ENCODE assay signal across 1 cellular context in the genomic region with DNA sequence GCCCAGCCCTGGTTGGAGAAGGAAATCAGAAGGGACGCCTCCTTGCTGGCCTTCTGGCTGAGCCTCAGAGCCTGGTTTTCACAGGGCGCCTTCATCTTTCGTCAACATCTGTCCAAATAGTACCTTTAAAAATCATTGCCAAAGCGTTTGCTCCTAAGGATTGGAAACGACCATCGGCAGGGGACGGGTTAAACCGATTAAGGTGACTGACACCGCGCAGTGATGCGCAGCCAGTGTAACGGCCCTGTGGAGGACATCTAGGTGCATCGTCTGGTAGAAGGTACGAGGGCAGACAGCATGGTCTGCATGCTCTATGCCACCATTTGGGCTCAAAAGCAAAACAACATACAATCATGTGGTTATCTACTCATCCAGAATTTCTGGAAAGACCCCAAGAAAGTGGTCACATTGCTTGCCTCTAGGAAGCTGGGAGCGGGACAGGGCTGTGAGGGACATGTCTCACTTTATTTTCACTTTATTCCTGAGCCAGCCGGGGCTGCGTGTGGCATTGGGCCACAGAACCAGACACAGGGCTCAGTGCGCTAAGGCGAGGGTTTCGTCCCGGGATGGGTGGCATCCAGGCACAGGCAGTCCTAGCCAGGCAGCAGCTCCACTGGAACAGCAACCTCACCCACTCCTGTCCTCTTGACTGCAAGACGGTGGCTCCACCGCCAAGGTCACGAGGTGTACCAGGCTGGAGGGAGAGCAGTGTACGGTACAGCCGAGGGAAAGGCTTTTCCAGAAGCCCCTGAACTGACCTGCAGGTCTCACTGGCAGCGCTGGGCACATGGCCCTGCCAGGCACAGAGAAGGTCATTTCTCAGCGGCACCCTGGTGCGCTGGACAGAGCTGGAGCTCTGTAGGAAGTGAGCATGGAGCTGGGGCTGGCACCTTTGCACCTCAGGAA.
TF ChIP-seq lines count a peak whose summit lies in the region.

No MANE protein-coding gene starts in this region.

TF ChIP-seq in K562, 482 proteins besides CTCF, POLR2A, EP300 and RAD21 (continued from another document):
- TF ChIP-seq, protein P1, sequence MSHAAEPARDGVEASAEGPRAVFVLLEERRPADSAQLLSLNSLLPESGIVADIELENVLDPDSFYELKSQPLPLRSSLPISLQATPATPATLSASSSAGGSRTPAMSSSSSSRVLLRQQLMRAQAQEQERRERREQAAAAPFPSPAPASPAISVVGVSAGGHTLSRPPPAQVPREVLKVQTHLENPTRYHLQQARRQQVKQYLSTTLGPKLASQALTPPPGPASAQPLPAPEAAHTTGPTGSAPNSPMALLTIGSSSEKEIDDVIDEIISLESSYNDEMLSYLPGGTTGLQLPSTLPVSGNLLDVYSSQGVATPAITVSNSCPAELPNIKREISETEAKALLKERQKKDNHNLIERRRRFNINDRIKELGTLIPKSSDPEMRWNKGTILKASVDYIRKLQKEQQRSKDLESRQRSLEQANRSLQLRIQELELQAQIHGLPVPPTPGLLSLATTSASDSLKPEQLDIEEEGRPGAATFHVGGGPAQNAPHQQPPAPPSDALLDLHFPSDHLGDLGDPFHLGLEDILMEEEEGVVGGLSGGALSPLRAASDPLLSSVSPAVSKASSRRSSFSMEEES (CRISPR knock-in tag; IDR thresholded peaks at IDR 0.05) = peak; percentile 56
- TF ChIP-seq TEAD4 (IDR thresholded peaks at IDR 0.05; ENCODE audit: low read length) = no peak
- no peak for TF ChIP-seq TEAD4 (CRISPR knock-in tag; IDR thresholded peaks at IDR 0.05; ENCODE audit: borderline replicate concordance)
- TF ChIP-seq, protein P2, sequence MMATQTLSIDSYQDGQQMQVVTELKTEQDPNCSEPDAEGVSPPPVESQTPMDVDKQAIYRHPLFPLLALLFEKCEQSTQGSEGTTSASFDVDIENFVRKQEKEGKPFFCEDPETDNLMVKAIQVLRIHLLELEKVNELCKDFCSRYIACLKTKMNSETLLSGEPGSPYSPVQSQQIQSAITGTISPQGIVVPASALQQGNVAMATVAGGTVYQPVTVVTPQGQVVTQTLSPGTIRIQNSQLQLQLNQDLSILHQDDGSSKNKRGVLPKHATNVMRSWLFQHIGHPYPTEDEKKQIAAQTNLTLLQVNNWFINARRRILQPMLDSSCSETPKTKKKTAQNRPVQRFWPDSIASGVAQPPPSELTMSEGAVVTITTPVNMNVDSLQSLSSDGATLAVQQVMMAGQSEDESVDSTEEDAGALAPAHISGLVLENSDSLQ (IDR thresholded peaks at IDR 0.05) = peak; percentile 89
- no peak for TF ChIP-seq BRF2 (IDR thresholded peaks at IDR 0.05; ENCODE audit: borderline replicate concordance, insufficient read depth, insufficient read length)
- TF ChIP-seq ERF (CRISPR knock-in tag; IDR thresholded peaks at IDR 0.05) = no peak
- no peak for TF ChIP-seq SMARCA5 (IDR thresholded peaks at IDR 0.05)
- no peak for TF ChIP-seq DNMT1 (IDR thresholded peaks at IDR 0.05)
- no peak for TF ChIP-seq ZBTB49 (CRISPR knock-in tag; IDR thresholded peaks at IDR 0.05; ENCODE audit: borderline replicate concordance)
- TF ChIP-seq ZNF511 (CRISPR knock-in tag; IDR thresholded peaks at IDR 0.05) = no peak
- TF ChIP-seq NRF1 (conservative IDR thresholded peaks at IDR 0.05 in 1 of 2, IDR thresholded peaks at IDR 0.05 in 1 of 2) = 0 out of 4 replicates have a peak, but pooled peaks of 1 of the 2 experiments have one; percentile 15
- no peak for TF ChIP-seq PPARD (CRISPR knock-in tag; IDR thresholded peaks at IDR 0.05)
- TF ChIP-seq MEIS2 (IDR thresholded peaks at IDR 0.05; ENCODE audit: partially characterized antibody) = peak; percentile 33
- no peak for TF ChIP-seq SMARCE1 (IDR thresholded peaks at IDR 0.05)
- 0 out of 2 replicates have a peak, but pooled peaks have one; percentile 14 for TF ChIP-seq XRCC5 (IDR thresholded peaks at IDR 0.05; ENCODE audit: low read depth, low read length)
- TF ChIP-seq, protein P3, sequence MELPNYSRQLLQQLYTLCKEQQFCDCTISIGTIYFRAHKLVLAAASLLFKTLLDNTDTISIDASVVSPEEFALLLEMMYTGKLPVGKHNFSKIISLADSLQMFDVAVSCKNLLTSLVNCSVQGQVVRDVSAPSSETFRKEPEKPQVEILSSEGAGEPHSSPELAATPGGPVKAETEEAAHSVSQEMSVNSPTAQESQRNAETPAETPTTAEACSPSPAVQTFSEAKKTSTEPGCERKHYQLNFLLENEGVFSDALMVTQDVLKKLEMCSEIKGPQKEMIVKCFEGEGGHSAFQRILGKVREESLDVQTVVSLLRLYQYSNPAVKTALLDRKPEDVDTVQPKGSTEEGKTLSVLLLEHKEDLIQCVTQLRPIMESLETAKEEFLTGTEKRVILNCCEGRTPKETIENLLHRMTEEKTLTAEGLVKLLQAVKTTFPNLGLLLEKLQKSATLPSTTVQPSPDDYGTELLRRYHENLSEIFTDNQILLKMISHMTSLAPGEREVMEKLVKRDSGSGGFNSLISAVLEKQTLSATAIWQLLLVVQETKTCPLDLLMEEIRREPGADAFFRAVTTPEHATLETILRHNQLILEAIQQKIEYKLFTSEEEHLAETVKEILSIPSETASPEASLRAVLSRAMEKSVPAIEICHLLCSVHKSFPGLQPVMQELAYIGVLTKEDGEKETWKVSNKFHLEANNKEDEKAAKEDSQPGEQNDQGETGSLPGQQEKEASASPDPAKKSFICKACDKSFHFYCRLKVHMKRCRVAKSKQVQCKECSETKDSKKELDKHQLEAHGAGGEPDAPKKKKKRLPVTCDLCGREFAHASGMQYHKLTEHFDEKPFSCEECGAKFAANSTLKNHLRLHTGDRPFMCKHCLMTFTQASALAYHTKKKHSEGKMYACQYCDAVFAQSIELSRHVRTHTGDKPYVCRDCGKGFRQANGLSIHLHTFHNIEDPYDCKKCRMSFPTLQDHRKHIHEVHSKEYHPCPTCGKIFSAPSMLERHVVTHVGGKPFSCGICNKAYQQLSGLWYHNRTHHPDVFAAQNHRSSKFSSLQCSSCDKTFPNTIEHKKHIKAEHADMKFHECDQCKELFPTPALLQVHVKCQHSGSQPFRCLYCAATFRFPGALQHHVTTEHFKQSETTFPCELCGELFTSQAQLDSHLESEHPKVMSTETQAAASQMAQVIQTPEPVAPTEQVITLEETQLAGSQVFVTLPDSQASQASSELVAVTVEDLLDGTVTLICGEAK (IDR thresholded peaks at IDR 0.05) = no peak
- TF ChIP-seq, protein P3 (CRISPR knock-in tag; IDR thresholded peaks at IDR 0.05) = no peak
- TF ChIP-seq MCM3 (IDR thresholded peaks at IDR 0.05) = no peak
- TF ChIP-seq ZNF696 (CRISPR knock-in tag; conservative IDR thresholded peaks at IDR 0.05) = no peak
- no peak for TF ChIP-seq TAF7 (tag; IDR thresholded peaks at IDR 0.05)
- no peak for TF ChIP-seq ZNF24 (IDR thresholded peaks at IDR 0.05)
- TF ChIP-seq ZNF277 (CRISPR knock-in tag; IDR thresholded peaks at IDR 0.05; ENCODE audit: borderline replicate concordance) = no peak
- TF ChIP-seq FOS (IDR thresholded peaks at IDR 0.05; ENCODE audit: extremely low read depth, insufficient read length) = no peak
- TF ChIP-seq TAL1 (IDR thresholded peaks at IDR 0.05) = no peak
- no peak for TF ChIP-seq ZNF766 (CRISPR knock-in tag; conservative IDR thresholded peaks at IDR 0.05)
- no peak for TF ChIP-seq RFX5 (IDR thresholded peaks at IDR 0.05; ENCODE audit: low read depth, low read length)
- no peak for TF ChIP-seq ZFP1 (CRISPR knock-in tag; IDR thresholded peaks at IDR 0.05)
- TF ChIP-seq ZNF316 (IDR thresholded peaks at IDR 0.05) = no peak
- TF ChIP-seq PBX2 (CRISPR knock-in tag; IDR thresholded peaks at IDR 0.05; ENCODE audit: low read depth) = no peak
- peak; percentile 84 for TF ChIP-seq PBX2 (tag; conservative IDR thresholded peaks at IDR 0.05; ENCODE audit: low read depth)
- no peak for TF ChIP-seq SREBF2 (CRISPR knock-in tag; IDR thresholded peaks at IDR 0.05)
